25 cellular contexts compared by ENCODE assay signal in the genomic region with DNA sequence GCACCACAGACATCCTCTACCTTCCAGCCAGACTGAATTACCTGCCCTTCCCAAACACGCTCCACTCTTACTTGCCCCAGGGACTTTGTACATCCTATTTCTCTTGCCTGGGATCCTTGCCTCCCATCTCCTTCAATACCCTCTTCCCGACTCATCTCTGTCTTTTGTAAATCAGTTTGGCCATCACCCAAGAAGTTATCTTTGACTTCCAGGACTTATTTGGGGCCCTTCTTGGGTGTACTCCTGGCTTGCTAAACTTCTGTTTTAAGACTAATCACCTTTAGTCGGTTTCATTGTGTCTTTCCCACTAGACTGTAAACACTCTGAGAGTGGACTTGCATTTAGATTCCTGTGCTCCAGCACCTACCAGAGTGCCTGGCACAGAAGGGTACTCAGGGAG.
DNase-seq lines count a peak whose midpoint lies in the region; ATAC-seq, FAIRE-seq and TF ChIP-seq lines count a peak whose summit lies in the region.
"Had no signal": no experiment of that assay in that cellular context is flagged by ENCODE, and none has a peak within 500 bp of the region (broad histone marks: within the 10 kb centered on the region; RNA-seq: fewer than 3 reads in every experiment).

No MANE protein-coding gene starts in this region.

- no peak for FAIRE-seq in K562 (lab: Jason Lieb, UNC)
- FAIRE-seq: A204.1, GM12878, GM12892, GM18507 had no signal

- no peaks in the 10 kb centered on the region for H3K27me3 ChIP-seq in K562 (ENCODE audit: control insufficient read depth in 2 of 2, insufficient read depth in 2 of 2, low read length in 2 of 2)
- H3K27me3 ChIP-seq: BE2C, BLaER1 had no signal

- no peaks in the 10 kb centered on the region for H3K9me3 Mint-ChIP-seq in activated CD4-positive, alpha-beta T cell treated with anti-CD3 and anti-CD28 coated beads, Interleukin-2, amount 10 ng/mL, durations not matched to agents 24 days and 14 days

- no peaks in the 10 kb centered on the region for H3K36me3 Mint-ChIP-seq in activated CD4-positive, alpha-beta T cell treated with anti-CD3 and anti-CD28 coated beads, Interleukin-2, amount 10 ng/mL, durations not matched to agents 24 days and 14 days (ENCODE audit: low read depth)
- H3K36me3 Mint-ChIP-seq: CD14-positive monocyte; CD4-positive, alpha-beta memory T cell; CD4-positive, CD25-positive, alpha-beta regulatory T cell; CD8-positive, alpha-beta memory T cell had no signal

- no peak overlapping the region for H3K9ac ChIP-seq in K562 (ENCODE audit: insufficient read depth in 1 of 2, low read depth in 2 of 2, low read length in 2 of 2)
- H3K9ac ChIP-seq: BLaER1 had no signal

- no peaks in the 10 kb centered on the region for H3K9me1 ChIP-seq in K562 (ENCODE audit: control insufficient read depth, insufficient read depth, low read length)

- H3K27me3 Mint-ChIP-seq in activated CD4-positive, alpha-beta T cell treated with anti-CD3 and anti-CD28 coated beads, Interleukin-2, amount 10 ng/mL, durations not matched to agents 24 days and 14 days, result no peaks in the 10 kb centered on the region
- H3K27me3 Mint-ChIP-seq: CD4-positive, alpha-beta memory T cell; CD4-positive, CD25-positive, alpha-beta regulatory T cell; CD8-positive, alpha-beta memory T cell had no signal

- TF ChIP-seq EP300 in K562 (IDR thresholded peaks at IDR 0.05; ENCODE audit: low read length), result no peak

- H3K27ac Mint-ChIP-seq in activated CD4-positive, alpha-beta T cell treated with anti-CD3 and anti-CD28 coated beads, Interleukin-2, amount 10 ng/mL, durations not matched to agents 24 days and 14 days, result no peak overlapping the region
- H3K27ac Mint-ChIP-seq: CD14-positive monocyte; CD4-positive, alpha-beta memory T cell; CD4-positive, CD25-positive, alpha-beta regulatory T cell; CD8-positive, alpha-beta memory T cell had no signal

- in situ Hi-C loops in K562 (cut with MboI), result no loop called here

- ATAC-seq in K562 (no peak), HG02763 (IDR thresholded peaks at IDR 0.05; ENCODE audit: unreplicated experiment) (no peak)
- ATAC-seq: GM12878 had no signal

- no TSS peak for BruUV-seq in K562 (replicated peaks; lab: Mats Ljungman, UMichigan)

- no peak overlapping the region for H3K4me2 ChIP-seq in K562 (ENCODE audit: insufficient read depth, low read length)
- H3K4me2 ChIP-seq: BLaER1 had no signal

- no peak for TF ChIP-seq CTCF in K562 (IDR thresholded peaks at IDR 0.05 in 2 of 3, conservative IDR thresholded peaks at IDR 0.05 in 1 of 3; ENCODE audit: insufficient read depth in 2 of 3, low read depth in 1 of 3, low read length in 3 of 3)

- no peak overlapping the region for H3K4me3 Mint-ChIP-seq in activated CD4-positive, alpha-beta T cell treated with anti-CD3 and anti-CD28 coated beads, Interleukin-2, amount 10 ng/mL, durations not matched to agents 24 days and 14 days
- H3K4me3 Mint-ChIP-seq: CD14-positive monocyte; CD4-positive, CD25-positive, alpha-beta regulatory T cell; CD8-positive, alpha-beta memory T cell had no signal

- no peak for TF ChIP-seq RAD21 in K562 (CRISPR knock-in tag; conservative IDR thresholded peaks at IDR 0.05 in 1 of 2, IDR thresholded peaks at IDR 0.05 in 1 of 2)

- H2AFZ ChIP-seq in K562 (ENCODE audit: low read depth, low read length), result no peak overlapping the region

- no peaks in the 10 kb centered on the region for H3K9me3 ChIP-seq in K562 (replicated peaks; ENCODE audit: control insufficient read depth, insufficient read depth, low read depth, low read length)
- H3K9me3 ChIP-seq: BE2C, BLaER1 had no signal

- DNase-seq in activated CD4-positive, alpha-beta T cell treated with anti-CD3 and anti-CD28 coated beads, Interleukin-2, amount 10 ng/mL, durations not matched to agents 24 days and 14 days, result peak; percentile 30
- DNase-seq in activated CD4-positive, alpha-beta T cell treated with anti-CD3 and anti-CD28 coated beads for 48 hours, result no peak
- DNase-seq in K562 (ENCODE audit: extremely low read depth in 1 of 4, low spot score in 3 of 4) (no peak), inferior parietal cortex (ENCODE audit: extremely low spot score) (no peak)
- DNase-seq: 8988T; ACHN; BE2C; C1 segment of cervical spinal cord; CD4-positive, alpha-beta memory T cell; CD4-positive, CD25-positive, alpha-beta regulatory T cell; CD8-positive, alpha-beta memory T cell; COR-L47; DMS 273 treated with DMSO at 0.1 percent for 48 hours; DMS153; DMS79; DND-41; EL; GDM1 had no signal

- no peak overlapping the region for H3K27ac ChIP-seq in K562 (ENCODE audit: extremely low read depth, low read depth, low read length)
- H3K27ac ChIP-seq: BLaER1 had no signal

- H3K4me3 ChIP-seq in K562, result no peak overlapping the region
- H3K4me3 ChIP-seq: BLaER1, GM12878 had no signal

- CTCF ChIA-PET in K562 (lab: Yijun Ruan, JAX; ENCODE audit: low intra/inter-chr PET ratio), result no interaction called here

- no peaks in the 10 kb centered on the region for H3K79me2 ChIP-seq in K562 (ENCODE audit: control insufficient read depth, insufficient read depth, low read length)

- H3K36me3 ChIP-seq in K562 (ENCODE audit: control insufficient read depth, insufficient read depth, low read length), result no peaks in the 10 kb centered on the region
- H3K36me3 ChIP-seq: BE2C, BLaER1 had no signal

- WGBS in K562 (ENCODE audit: insufficient coverage, low coverage, missing lambda C conversion rate), result 0% methylated on average over 3 of the region's 3 CpGs

- no peaks in the 10 kb centered on the region for H3K4me1 Mint-ChIP-seq in activated CD4-positive, alpha-beta T cell treated with anti-CD3 and anti-CD28 coated beads, Interleukin-2, amount 10 ng/mL, durations not matched to agents 24 days and 14 days
- H3K4me1 Mint-ChIP-seq: CD14-positive monocyte; CD4-positive, alpha-beta memory T cell; CD4-positive, CD25-positive, alpha-beta regulatory T cell; CD8-positive, alpha-beta memory T cell had no signal

- H3K4me1 ChIP-seq in K562 (replicated peaks in 1 of 2; ENCODE audit: control insufficient read depth in 2 of 2, insufficient read depth in 2 of 2, low read length in 2 of 2), result no peaks in the 10 kb centered on the region
- H3K4me1 ChIP-seq: BE2C, BLaER1 had no signal

- POLR2A ChIA-PET in K562 (lab: Yijun Ruan, JAX), result no interaction called here

- no peaks in the 10 kb centered on the region for H4K20me1 ChIP-seq in K562 (replicated peaks; ENCODE audit: control insufficient read depth, insufficient read depth, low read length)
- H4K20me1 ChIP-seq: BLaER1 had no signal

- no peak for TF ChIP-seq POLR2A in K562 (conservative IDR thresholded peaks at IDR 0.05)

- intact Hi-C loops in activated CD4-positive, alpha-beta T cell treated with anti-CD3 and anti-CD28 coated beads, Interleukin-2, amount 10 ng/mL, durations not matched to agents 24 days and 14 days (cut with micrococcal nuclease), result no loop called here
- intact Hi-C loops in K562 (cut with micrococcal nuclease), result no loop called here

TF ChIP-seq in K562, 482 proteins besides CTCF, POLR2A, EP300 and RAD21:
- TF ChIP-seq TAL1 (IDR thresholded peaks at IDR 0.05), result 0 out of 2 replicates have a peak, but pooled peaks have one; percentile 14
- peak; percentile 65 for TF ChIP-seq NFIC (IDR thresholded peaks at IDR 0.05)
- peak; percentile 51 for TF ChIP-seq ZNF239 (CRISPR knock-in tag; IDR thresholded peaks at IDR 0.05)
- TF ChIP-seq ZNF224 (CRISPR knock-in tag; IDR thresholded peaks at IDR 0.05), result no peak
TF ChIP-seq in K562: peak in this region for 3.
